In the genomic region with DNA sequence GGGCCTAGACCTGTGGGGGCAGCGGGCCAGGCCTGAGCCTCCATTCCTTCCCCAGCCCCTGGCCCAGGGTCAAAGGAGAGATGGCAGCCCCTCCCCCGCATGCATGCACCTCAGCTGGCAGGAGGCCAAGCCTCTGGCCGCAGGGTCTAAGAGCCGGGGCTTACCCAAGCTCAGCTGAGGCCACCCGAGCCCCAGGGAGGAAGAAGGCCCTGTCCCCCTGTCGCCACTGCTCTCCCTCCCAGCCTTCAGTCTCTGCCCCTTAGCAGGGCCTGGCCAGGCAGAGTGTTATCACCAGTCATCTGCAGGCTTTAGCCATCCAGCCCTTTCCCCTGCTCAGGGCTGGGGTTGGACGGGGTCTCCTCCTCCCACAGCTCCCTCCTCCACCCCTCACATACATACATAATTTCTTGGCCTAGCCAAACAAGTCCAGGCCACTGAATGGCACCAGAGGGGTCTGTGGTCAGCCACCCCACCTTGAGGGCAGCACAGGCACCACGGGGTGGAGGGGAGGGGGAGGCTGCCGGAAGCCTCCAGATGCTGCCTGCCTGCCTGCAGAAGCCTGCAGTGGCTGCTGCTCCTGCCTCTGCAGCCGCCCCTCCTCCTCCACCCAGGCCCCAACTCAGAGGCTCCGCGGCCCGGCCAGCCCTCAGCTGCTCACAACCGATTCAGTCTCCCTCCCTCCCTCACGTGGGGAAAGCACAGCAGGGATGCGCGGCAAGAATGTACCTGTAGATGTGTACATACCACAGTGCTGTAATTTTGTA, we compare ENCODE assay signal across 1 cellular context.
TF ChIP-seq lines count a peak whose summit lies in the region.

No MANE protein-coding gene starts in this region.

TF ChIP-seq in GM12878, 131 proteins besides CTCF, POLR2A, EP300 and RAD21 (continued from another document):
- no peak for TF ChIP-seq REST (IDR thresholded peaks at IDR 0.05; ENCODE audit: low read depth, low read length)
- TF ChIP-seq E2F8 (IDR thresholded peaks at IDR 0.05; ENCODE audit: low read depth, partially characterized antibody): no peak
- TF ChIP-seq SUZ12 (IDR thresholded peaks at IDR 0.05; ENCODE audit: unreplicated experiment): no peak
